ENCODE assay signal across 16 cellular contexts in genomic region chr9:22216730-22217160, GRCh38.
A peak's percentile ranks its signal among the peaks of the same experiment; 100 is the strongest.
DNase-seq lines count a peak whose midpoint lies in the region; ATAC-seq and TF ChIP-seq lines count a peak whose summit lies in the region.
"Had no signal": no experiment of that assay in that cellular context is flagged by ENCODE, and none has a peak within 500 bp of the region (broad histone marks: within the 10 kb centered on the region; RNA-seq: fewer than 3 reads in every experiment).

No MANE protein-coding gene starts in this region.

- H3K4me3 ChIP-seq in breast epithelium (no peak overlapping the region), fibroblast of the aortic adventitia (ENCODE audit: low read depth, low read length) (no peak overlapping the region)
- H3K4me3 ChIP-seq: lower lobe of right lung had no signal

- H3K27me3 Mint-ChIP-seq in MCF 10A (ENCODE audit: insufficient read depth, unreplicated experiment), result no peaks in the 10 kb centered on the region

- no TSS peak for BruUV-seq in MCF 10A (replicated peaks; lab: Mats Ljungman, UMichigan)

- H3K9me3 ChIP-seq in breast epithelium, result no peaks in the 10 kb centered on the region
- H3K9me3 ChIP-seq: lower lobe of right lung had no signal

- no peaks in the 10 kb centered on the region for H3K36me3 ChIP-seq in breast epithelium
- H3K36me3 ChIP-seq: lower lobe of right lung had no signal

- H3K27me3 ChIP-seq in breast epithelium, result no peaks in the 10 kb centered on the region

- peak overlapping the region; percentile 27 for H3K27ac Mint-ChIP-seq in MCF 10A (ENCODE audit: low read depth, unreplicated experiment)

- H3K4me1 Mint-ChIP-seq in MCF 10A (ENCODE audit: insufficient read depth, unreplicated experiment), result peaks cover 11% of the 10 kb centered on the region

- intact Hi-C loops in MCF 10A (cut with micrococcal nuclease), result loop anchor here (2.0 kb wide), 1 partner anchor 508 kb away; no protein-coding TSS in a partner anchor
- intact Hi-C loops in breast epithelium (cut with DNase I; ENCODE audit: low total_unique reads), result no loop called here

- DNase-seq in MCF 10A (ENCODE audit: unreplicated experiment), result peak; percentile 63
- no peak for DNase-seq in breast epithelium (ENCODE audit: low spot score in 2 of 2)
- DNase-seq in RPMI7951 (ENCODE audit: low read depth), result peak; percentile 98
- peak; percentile 70 for DNase-seq in fibroblast of the aortic adventitia (ENCODE audit: low read depth)
- DNase-seq in HuH-7 (ENCODE audit: low spot score), result no peak
- DNase-seq: activated T-cell treated with anti-CD3 and anti-CD28 coated beads, Interleukin-2, amount 50 U/mL, for 4 hours; anterior cingulate cortex; DMS153; hippocampal formation; lower lobe of right lung; NCI-H1092 treated with DMSO at 0.1 percent for 48 hours; NCI-H526 had no signal

- H3K4me3 Mint-ChIP-seq in MCF 10A (ENCODE audit: unreplicated experiment), result no peak overlapping the region
- H3K4me3 Mint-ChIP-seq: activated T-cell treated with anti-CD3 and anti-CD28 coated beads, Interleukin-2, amount 50 U/mL, for 4 hours had no signal

- no peaks in the 10 kb centered on the region for H3K36me3 Mint-ChIP-seq in MCF 10A (ENCODE audit: insufficient read depth, unreplicated experiment)

- no peak overlapping the region for H3K27ac ChIP-seq in breast epithelium
- H3K27ac ChIP-seq: lower lobe of right lung had no signal

- no peaks in the 10 kb centered on the region for H3K4me1 ChIP-seq in breast epithelium

- CTCF ChIA-PET in MCF 10A (lab: Yijun Ruan, JAX), result interaction anchor here (0.6 to 1.6 kb wide), 11 partner anchors 10 to 667 kb away, joined by 3 to 6 read pairs (median 5); no protein-coding TSS in a partner anchor

- POLR2A ChIA-PET in MCF 10A (lab: Yijun Ruan, JAX), result interaction anchor here (0.6 to 1.0 kb wide), 4 partner anchors 15 to 662 kb away, joined by 3 read pairs; no protein-coding TSS in a partner anchor

- ATAC-seq in HG03442 (IDR thresholded peaks at IDR 0.05; ENCODE audit: unreplicated experiment), result no peak
- no peak for ATAC-seq in GM18520 (IDR thresholded peaks at IDR 0.05; ENCODE audit: unreplicated experiment)
- ATAC-seq in HG03469 (IDR thresholded peaks at IDR 0.05; ENCODE audit: unreplicated experiment), result no peak
- ATAC-seq: activated CD4-positive, CD25-positive, alpha-beta regulatory T cell treated with anti-CD3 and anti-CD28 coated beads, Interleukin-2, amount 50 U/mL, for 24 hours; activated T-cell treated with anti-CD3 and anti-CD28 coated beads, Interleukin-2, amount 50 U/mL, for 4 hours; lower lobe of right lung had no signal

- TF ChIP-seq POLR2A in breast epithelium (IDR thresholded peaks at IDR 0.05), result no peak

- peak; percentile 27 for TF ChIP-seq CTCF in MCF 10A (IDR thresholded peaks at IDR 0.05; ENCODE audit: unreplicated experiment)
- no peak for TF ChIP-seq CTCF in breast epithelium (IDR thresholded peaks at IDR 0.05)
- TF ChIP-seq CTCF in fibroblast of the aortic adventitia (IDR thresholded peaks at IDR 0.05; ENCODE audit: insufficient read depth, low read length), result no peak

- H3K9me3 Mint-ChIP-seq in MCF 10A (ENCODE audit: unreplicated experiment), result no peaks in the 10 kb centered on the region
- H3K9me3 Mint-ChIP-seq: activated T-cell treated with anti-CD3 and anti-CD28 coated beads, Interleukin-2, amount 50 U/mL, for 4 hours had no signal

Comparison
In these comparisons a context has a peak if more than half of its experiments do, and no peak if none do; other contexts are left out.
1. DNase-seq: peak in MCF 10A (single experiment), RPMI7951 (single experiment) and fibroblast of the aortic adventitia (single experiment); none in breast epithelium (0 of 2) and HuH-7 (single experiment).